In genomic region chr15:63801910-63802309, GRCh38 we compare ENCODE assay signal across 13 cellular contexts. TPM values are rescaled to one million over a fixed set of nuclear protein-coding genes. Genes with fewer than 3 reads are reported as not detected.
DNase-seq lines count a peak whose midpoint lies in the region; ATAC-seq and TF ChIP-seq lines count a peak whose summit lies in the region.
"Had no signal": no experiment of that assay in that cellular context is flagged by ENCODE, and none has a peak within 500 bp of the region (broad histone marks: within the 10 kb centered on the region; RNA-seq: fewer than 3 reads in every experiment).

No MANE protein-coding gene starts in this region.

- no peak overlapping the region for H3K23ac ChIP-seq in trophoblast cell (ENCODE audit: low read length)

- H3K27me3 Mint-ChIP-seq in activated naive CD8-positive, alpha-beta T cell treated with anti-CD3 and anti-CD28 coated beads for 36 hours = no peaks in the 10 kb centered on the region
- no peaks in the 10 kb centered on the region for H3K27me3 Mint-ChIP-seq in activated CD4-positive, alpha-beta memory T cell treated with anti-CD3 and anti-CD28 coated beads for 36 hours

- no peak overlapping the region for H4K12ac ChIP-seq in trophoblast cell (ENCODE audit: low read depth, low read length)

- H3K9me3 Mint-ChIP-seq in activated naive CD8-positive, alpha-beta T cell treated with anti-CD3 and anti-CD28 coated beads for 36 hours = peaks cover 3% of the 10 kb centered on the region
- peaks cover 4% of the 10 kb centered on the region for H3K9me3 Mint-ChIP-seq in activated CD4-positive, alpha-beta memory T cell treated with anti-CD3 and anti-CD28 coated beads for 36 hours

- TF ChIP-seq CTCF in GM12865 (IDR thresholded peaks at IDR 0.05; ENCODE audit: insufficient read depth, low read depth, low read length, missing control alignments) = no peak
- TF ChIP-seq CTCF in lower lobe of right lung (IDR thresholded peaks at IDR 0.05) = no peak

- H3K4me3 ChIP-seq in BLaER1 (no peak overlapping the region), GM12865 (ENCODE audit: low read depth, low read length) (no peak overlapping the region), trophoblast cell (ENCODE audit: low read depth, low read length) (no peak overlapping the region), lower lobe of right lung (no peak overlapping the region)
- H3K4me3 ChIP-seq: A549, GM23248 had no signal

- no CpG with 5 or more reads among the region's 3 CpGs for WGBS in trophoblast cell (ENCODE audit: extremely low coverage, insufficient coverage, insufficient read length)

- no peak overlapping the region for H3K18ac ChIP-seq in trophoblast cell (ENCODE audit: low read length)

- peaks cover 35% of the 10 kb centered on the region for H3K36me3 Mint-ChIP-seq in activated naive CD8-positive, alpha-beta T cell treated with anti-CD3 and anti-CD28 coated beads for 36 hours
- no peaks in the 10 kb centered on the region for H3K36me3 Mint-ChIP-seq in activated CD4-positive, alpha-beta memory T cell treated with anti-CD3 and anti-CD28 coated beads for 36 hours

- DNase-seq in GM12865 (ENCODE audit: low read depth) (peak; percentile 30), trophoblast cell (no peak), lower lobe of right lung (no peak), COLO668 (lab: John Stamatoyannopoulos, UW; ENCODE audit: unreplicated experiment) (no peak)
- DNase-seq in activated naive CD8-positive, alpha-beta T cell treated with anti-CD3 and anti-CD28 coated beads for 36 hours = no peak
- DNase-seq in activated CD4-positive, alpha-beta memory T cell treated with anti-CD3 and anti-CD28 coated beads for 36 hours = no peak
- DNase-seq: Calu3, DMS 273 treated with DMSO at 0.1 percent for 48 hours, GM23248, H7, KBM-7 had no signal

- H3K4me1 ChIP-seq in BLaER1 (peaks cover 27% of the 10 kb centered on the region), trophoblast cell (ENCODE audit: control insufficient read depth in 1 of 2, insufficient read depth in 2 of 2, low read length in 2 of 2) (peaks cover 9 to 16% of the 10 kb centered on the region in 2 experiments), lower lobe of right lung (peaks cover 65% of the 10 kb centered on the region)
- H3K4me1 ChIP-seq: A549 had no signal

- peaks cover 69% of the 10 kb centered on the region for H3K4me1 Mint-ChIP-seq in activated naive CD8-positive, alpha-beta T cell treated with anti-CD3 and anti-CD28 coated beads for 36 hours
- H3K4me1 Mint-ChIP-seq in activated CD4-positive, alpha-beta memory T cell treated with anti-CD3 and anti-CD28 coated beads for 36 hours (ENCODE audit: low read depth) = peaks cover 73% of the 10 kb centered on the region

- intact Hi-C loops in lower lobe of right lung (cut with DNase I) = no loop called here
- intact Hi-C loops in activated CD4-positive, alpha-beta memory T cell treated with anti-CD3 and anti-CD28 coated beads for 36 hours (cut with micrococcal nuclease) = no loop called here

- peak overlapping the region; percentile 1 for H3K27ac Mint-ChIP-seq in activated naive CD8-positive, alpha-beta T cell treated with anti-CD3 and anti-CD28 coated beads for 36 hours
- no peak overlapping the region for H3K27ac Mint-ChIP-seq in activated CD4-positive, alpha-beta memory T cell treated with anti-CD3 and anti-CD28 coated beads for 36 hours

- no peak overlapping the region for H4K91ac ChIP-seq in trophoblast cell (ENCODE audit: low read depth, low read length)

- no peak overlapping the region for H4K8ac ChIP-seq in trophoblast cell (ENCODE audit: low read depth, low read length)

- H3K9ac ChIP-seq in BLaER1 (no peak overlapping the region), trophoblast cell (ENCODE audit: low read length) (no peak overlapping the region)
- H3K9ac ChIP-seq: GM23248 had no signal

- H3K14ac ChIP-seq in trophoblast cell (ENCODE audit: low read length) = no peak overlapping the region

- H3K4me3 Mint-ChIP-seq in activated naive CD8-positive, alpha-beta T cell treated with anti-CD3 and anti-CD28 coated beads for 36 hours = no peak overlapping the region
- no peak overlapping the region for H3K4me3 Mint-ChIP-seq in activated CD4-positive, alpha-beta memory T cell treated with anti-CD3 and anti-CD28 coated beads for 36 hours

- H3K36me3 ChIP-seq in BLaER1 (peaks cover 5% of the 10 kb centered on the region; the same call in 1 of the 2 replicates), trophoblast cell (ENCODE audit: control insufficient read depth in 1 of 2, insufficient read depth in 2 of 2, low read length in 2 of 2) (peaks cover 0 to 3% of the 10 kb centered on the region in 2 experiments), lower lobe of right lung (no peaks in the 10 kb centered on the region)

- H2AFZ ChIP-seq in trophoblast cell (ENCODE audit: insufficient read depth, low read length, poor library complexity) = no peak overlapping the region
- H2AFZ ChIP-seq: GM23248 had no signal

- no peak overlapping the region for H2BK120ac ChIP-seq in trophoblast cell (ENCODE audit: insufficient read depth, low read length, poor library complexity)

- H3K27me3 ChIP-seq in BLaER1 (no peaks in the 10 kb centered on the region), trophoblast cell (ENCODE audit: insufficient read depth, low read length) (no peaks in the 10 kb centered on the region), lower lobe of right lung (ENCODE audit: low read depth) (no peaks in the 10 kb centered on the region)

- H2AK5ac ChIP-seq in trophoblast cell (ENCODE audit: low read length) = no peak overlapping the region

- peaks cover 5% of the 10 kb centered on the region for H3K79me1 ChIP-seq in trophoblast cell (ENCODE audit: low read length)

- H3K79me2 ChIP-seq in trophoblast cell (ENCODE audit: control insufficient read depth, insufficient read depth, low read length, poor library complexity) = peaks cover 9% of the 10 kb centered on the region

- H4K20me1 ChIP-seq in BLaER1 = peaks cover 81% of the 10 kb centered on the region

- H3K4ac ChIP-seq in trophoblast cell (ENCODE audit: low read depth, low read length) = peak overlapping the region; percentile 67

- no peak for ATAC-seq in lower lobe of right lung
- ATAC-seq: A549 had no signal

- H3K9me3 ChIP-seq in BLaER1 = peaks cover 26% of the 10 kb centered on the region
- no peaks in the 10 kb centered on the region for H3K9me3 ChIP-seq in trophoblast cell (ENCODE audit: insufficient read depth, low read depth, low read length)
- H3K9me3 ChIP-seq in lower lobe of right lung = no peaks in the 10 kb centered on the region

- CTCF ChIA-PET in activated CD4-positive, alpha-beta memory T cell treated with anti-CD3 and anti-CD28 coated beads for 36 hours (lab: Charles Lee) = interaction anchor here (1.2 kb wide), 2 partner anchors 90 to 144 kb away, joined by 3 to 5 read pairs; no protein-coding TSS in a partner anchor

- H3K27ac ChIP-seq in BLaER1 (no peak overlapping the region), trophoblast cell (ENCODE audit: low read depth, low read length) (peak overlapping the region; percentile 42), lower lobe of right lung (no peak overlapping the region)
- H3K27ac ChIP-seq: A549, GM23248 had no signal

- peak overlapping the region; percentile 45; the same call in 1 of the 2 replicates for H3K4me2 ChIP-seq in BLaER1
- H3K4me2 ChIP-seq in trophoblast cell (ENCODE audit: low read length) = no peak overlapping the region
- H3K4me2 ChIP-seq: A549 had no signal

- H2BK12ac ChIP-seq in trophoblast cell (ENCODE audit: low read length) = no peak overlapping the region

- no peak overlapping the region for H2BK5ac ChIP-seq in trophoblast cell (ENCODE audit: low read depth, low read length, poor library complexity)

- POLR2A ChIA-PET in activated CD4-positive, alpha-beta memory T cell treated with anti-CD3 and anti-CD28 coated beads for 36 hours (lab: Charles Lee) = no interaction called here

RNA-seq across cellular contexts. Expression of gene HERC1, which starts 31.8 kb away (rescaled TPM):
- total RNA-seq in activated naive CD8-positive, alpha-beta T cell treated with anti-CD3 and anti-CD28 coated beads for 36 hours = 10 to 100 TPM; 45.0 to 50.4 TPM
- polyA plus RNA-seq in trophoblast cell (2013) = 29.8 and 34.2 TPM in 2 replicates
- total RNA-seq in lower lobe of right lung = 126 TPM
- total RNA-seq in activated CD4-positive, alpha-beta memory T cell treated with anti-CD3 and anti-CD28 coated beads for 36 hours = 10 to 100 TPM; 48.6 to 55.7 TPM
